Comparison of ENCODE assay signal across 8 cellular contexts in genomic region chr3:50192689-50193141, GRCh38. TPM values are rescaled to one million over a fixed set of nuclear protein-coding genes. Genes with fewer than 3 reads are reported as not detected.
DNase-seq lines count a peak whose midpoint lies in the region; ATAC-seq, FAIRE-seq and TF ChIP-seq lines count a peak whose summit lies in the region.

No MANE protein-coding gene starts in this region.

- no peaks in the 10 kb centered on the region for H3K36me3 ChIP-seq in K562 (ENCODE audit: control insufficient read depth, insufficient read depth, low read length)

- in situ Hi-C loops in K562 (cut with MboI), result loop anchor here (5.0 kb wide), 2 partner anchors 35 to 80 kb away; no protein-coding TSS in a partner anchor

- no peaks in the 10 kb centered on the region; the same call in 1 of the 2 replicates for H4K20me1 ChIP-seq in K562 (replicated peaks; ENCODE audit: control insufficient read depth, insufficient read depth, low read length)

- peak; percentile 70 for DNase-seq in NB4 (ENCODE audit: low read depth)
- DNase-seq in K562 (ENCODE audit: extremely low read depth in 1 of 4, low spot score in 3 of 4), result peak; percentile 49 to 75 (median 56)
- DNase-seq in immature natural killer cell, result peak; percentile 73 to 76 (median 74)
- DNase-seq in stimulated activated CD4-positive, alpha-beta T cell treated with anti-CD3 and anti-CD28 coated beads, Interleukin-15, amount 100 ng/mL, for 48 hours (ENCODE audit: low read depth in 2 of 2), result peak; percentile 61 to 79
- no peak for DNase-seq in COR-L47 (lab: John Stamatoyannopoulos, UW)

- 0% methylated on average over 9 of the region's 21 CpGs for WGBS in K562 (ENCODE audit: insufficient coverage, low coverage, missing lambda C conversion rate)

- H3K79me2 ChIP-seq in K562 (ENCODE audit: control insufficient read depth, insufficient read depth, low read length), result no peaks in the 10 kb centered on the region

- ATAC-seq in K562 (peak; percentile 56), HG03025 (IDR thresholded peaks at IDR 0.05; ENCODE audit: low FRiP score, unreplicated experiment) (no peak)

- H3K9ac ChIP-seq in K562 (ENCODE audit: insufficient read depth in 1 of 2, low read depth in 2 of 2, low read length in 2 of 2), result no peak overlapping the region

- no peak overlapping the region for H3K4me3 ChIP-seq in NB4 (ENCODE audit: low read depth, low read length)
- H3K4me3 ChIP-seq in K562, result no peak overlapping the region

- H3K4me2 ChIP-seq in K562 (ENCODE audit: insufficient read depth, low read length), result no peak overlapping the region

- POLR2A ChIA-PET in K562 (lab: Yijun Ruan, JAX), result no interaction called here

- FAIRE-seq in K562 (lab: Jason Lieb, UNC), result peak; percentile 91

- H3K4me3 Mint-ChIP-seq in immature natural killer cell, result no peak overlapping the region

- peaks cover 2 to 33% of the 10 kb centered on the region in 2 experiments; a peak in 2 of 5 replicates for H3K4me1 ChIP-seq in K562 (replicated peaks in 1 of 2; ENCODE audit: control insufficient read depth in 2 of 2, insufficient read depth in 2 of 2, low read length in 2 of 2)

- H2AFZ ChIP-seq in K562 (ENCODE audit: low read depth, low read length), result no peak overlapping the region

- H3K9me3 ChIP-seq in K562 (replicated peaks; ENCODE audit: control insufficient read depth, insufficient read depth, low read depth, low read length), result no peaks in the 10 kb centered on the region

- BruUV-seq in K562 (replicated peaks; lab: Mats Ljungman, UMichigan), result no TSS peak

- H3K9me3 Mint-ChIP-seq in immature natural killer cell, result no peaks in the 10 kb centered on the region

- intact Hi-C loops in K562 (cut with micrococcal nuclease), result loop anchor here (1.0 kb wide), 1 partner anchor 81 kb away; no protein-coding TSS in a partner anchor

- TF ChIP-seq CTCF in GM12801 (IDR thresholded peaks at IDR 0.05; ENCODE audit: extremely low read depth, insufficient read length), result peak; percentile 25
- TF ChIP-seq CTCF in NB4 (IDR thresholded peaks at IDR 0.05; ENCODE audit: low read depth, low read length), result peak; percentile 95
- TF ChIP-seq CTCF in VCaP (conservative IDR thresholded peaks at IDR 0.05), result peak; percentile 96
- peak; percentile 80 to 83 (median 80) for TF ChIP-seq CTCF in K562 (IDR thresholded peaks at IDR 0.05 in 2 of 3, conservative IDR thresholded peaks at IDR 0.05 in 1 of 3; ENCODE audit: insufficient read depth in 2 of 3, low read depth in 1 of 3, low read length in 3 of 3)

- H3K27ac Mint-ChIP-seq in immature natural killer cell, result no peak overlapping the region

- CTCF ChIA-PET in K562 (lab: Yijun Ruan, JAX; ENCODE audit: low intra/inter-chr PET ratio), result interaction anchor here (1.2 to 4.9 kb wide), 5 partner anchors 33 to 80 kb away, joined by 3 to 91 read pairs (median 3); no protein-coding TSS in a partner anchor

- TF ChIP-seq POLR2A in NB4 (IDR thresholded peaks at IDR 0.05; ENCODE audit: extremely low read depth, insufficient read length) (no peak), K562 (conservative IDR thresholded peaks at IDR 0.05) (no peak)

- H3K4me1 Mint-ChIP-seq in immature natural killer cell, result peaks cover 0 to 8% of the 10 kb centered on the region in 2 donors

- no peaks in the 10 kb centered on the region for H3K36me3 Mint-ChIP-seq in immature natural killer cell

- TF ChIP-seq EP300 in K562 (IDR thresholded peaks at IDR 0.05; ENCODE audit: low read length), result no peak

- no peaks in the 10 kb centered on the region for H3K9me1 ChIP-seq in K562 (ENCODE audit: control insufficient read depth, insufficient read depth, low read length)

- H3K27me3 Mint-ChIP-seq in immature natural killer cell (ENCODE audit: low read depth in 3 of 3), result peaks cover 4 to 13% (median 8%) of the 10 kb centered on the region in 3 donors

- peak; percentile 56 to 75 for TF ChIP-seq RAD21 in K562 (CRISPR knock-in tag; conservative IDR thresholded peaks at IDR 0.05 in 1 of 2, IDR thresholded peaks at IDR 0.05 in 1 of 2)

- no peak overlapping the region for H3K27ac ChIP-seq in VCaP
- no peak overlapping the region for H3K27ac ChIP-seq in K562 (ENCODE audit: extremely low read depth, low read depth, low read length)

- peaks cover 0 to 15% of the 10 kb centered on the region in 2 experiments; a peak in 2 of 5 replicates for H3K27me3 ChIP-seq in K562 (ENCODE audit: control insufficient read depth in 2 of 2, insufficient read depth in 2 of 2, low read length in 2 of 2)

RNA-seq across cellular contexts. Expression of gene GNAT1, which starts 1.3 kb away (rescaled TPM):
- total RNA-seq in K562 (2011; cell fraction: chromatin; rRNA removed; ENCODE audit: low replicate concordance), result not detected in 2 replicates
- total RNA-seq in K562 (2011; cell fraction: nucleolus; rRNA removed), result not detected in 2 replicates
- 0.15 TPM in 1 of 2 replicates, not detected in the other for total RNA-seq in K562 (2011; cell fraction: nucleoplasm; rRNA removed)
- total RNA-seq in K562 (2014; rRNA removed), result not detected in 2 replicates
- total RNA-seq in K562 (2014; rRNA removed; fragmentation: Illumina TruSeq; extraction: Trizol), result not detected in 2 replicates
- total RNA-seq in K562 (2015; rRNA removed; fragmentation: Illumina TruSeq; extraction: Trizol), result not detected in 2 replicates
- not detected in 2 replicates for total RNA-seq in K562 (2021)
- not detected in 2 replicates for polyA plus RNA-seq in K562 (2011; rRNA removed)
- polyA plus RNA-seq in K562 (2011; cell fraction: cytosol; rRNA removed), result not detected in 2 replicates
- polyA plus RNA-seq in K562 (2011; cell fraction: nucleus; rRNA removed), result not detected in 2 replicates
- not detected in 2 replicates for polyA plus RNA-seq in K562 (2012)
- not detected in 2 replicates for polyA plus RNA-seq in K562 (2014; fragmentation: Illumina TruSeq; extraction: Trizol)
- not detected for polyA plus RNA-seq in K562 (2014; fragmentation: Nextera tagmentation; extraction: Ambion mirVana)
- not detected in 2 replicates for polyA plus RNA-seq in K562 (2014; rRNA removed)
- not detected in 2 replicates for polyA minus RNA-seq in K562 (2011; rRNA and poly(A)+ RNA removed)
- polyA minus RNA-seq in K562 (2011; cell fraction: cytosol; rRNA and poly(A)+ RNA removed), result not detected in 2 replicates
- polyA minus RNA-seq in K562 (2011; cell fraction: nucleus; rRNA and poly(A)+ RNA removed), result not detected in 2 replicates
- polyA plus RNA-seq in immature natural killer cell, result not detected

RNA-seq across cellular contexts. Expression of gene SLC38A3, which starts 12.4 kb away (rescaled TPM):
- 0.99 and 3.1 TPM in 2 replicates for total RNA-seq in K562 (2011; cell fraction: chromatin; rRNA removed; ENCODE audit: low replicate concordance)
- 1.6 and 3.8 TPM in 2 replicates for total RNA-seq in K562 (2011; cell fraction: nucleolus; rRNA removed)
- total RNA-seq in K562 (2011; cell fraction: nucleoplasm; rRNA removed), result 1.3 and 1.5 TPM in 2 replicates
- 0.09 TPM in 1 of 2 replicates, not detected in the other for total RNA-seq in K562 (2014; rRNA removed)
- total RNA-seq in K562 (2014; rRNA removed; fragmentation: Illumina TruSeq; extraction: Trizol), result not detected in 2 replicates
- total RNA-seq in K562 (2015; rRNA removed; fragmentation: Illumina TruSeq; extraction: Trizol), result not detected in 2 replicates
- 0.16 and 0.27 TPM in 2 replicates for total RNA-seq in K562 (2021)
- 0.38 and 0.66 TPM in 2 replicates for polyA plus RNA-seq in K562 (2011; rRNA removed)
- polyA plus RNA-seq in K562 (2011; cell fraction: cytosol; rRNA removed), result 0.47 and 0.52 TPM in 2 replicates
- 2.9 and 4.2 TPM in 2 replicates for polyA plus RNA-seq in K562 (2011; cell fraction: nucleus; rRNA removed)
- not detected in 2 replicates for polyA plus RNA-seq in K562 (2012)
- polyA plus RNA-seq in K562 (2014; fragmentation: Illumina TruSeq; extraction: Trizol), result not detected in 2 replicates
- polyA plus RNA-seq in K562 (2014; fragmentation: Nextera tagmentation; extraction: Ambion mirVana), result not detected
- polyA plus RNA-seq in K562 (2014; rRNA removed), result not detected in 2 replicates
- 0.46 and 0.57 TPM in 2 replicates for polyA minus RNA-seq in K562 (2011; rRNA and poly(A)+ RNA removed)
- polyA minus RNA-seq in K562 (2011; cell fraction: cytosol; rRNA and poly(A)+ RNA removed), result 0.29 and 1.1 TPM in 2 replicates
- polyA minus RNA-seq in K562 (2011; cell fraction: nucleus; rRNA and poly(A)+ RNA removed), result 0.54 and 0.78 TPM in 2 replicates
- polyA plus RNA-seq in immature natural killer cell, result not detected

RNA-seq across cellular contexts. Expression of gene SEMA3F, which starts 37.6 kb away (rescaled TPM):
- 6.4 and 18.2 TPM in 2 replicates for total RNA-seq in K562 (2011; cell fraction: chromatin; rRNA removed; ENCODE audit: low replicate concordance)
- total RNA-seq in K562 (2011; cell fraction: nucleolus; rRNA removed), result 15.1 and 18.5 TPM in 2 replicates
- 8.9 and 11.7 TPM in 2 replicates for total RNA-seq in K562 (2011; cell fraction: nucleoplasm; rRNA removed)
- total RNA-seq in K562 (2014; rRNA removed) (2.0 and 2.3 TPM in 2 replicates), K562 (2014; rRNA removed; fragmentation: Illumina TruSeq; extraction: Trizol) (0.54 and 0.58 TPM in 2 replicates), K562 (2015; rRNA removed; fragmentation: Illumina TruSeq; extraction: Trizol) (0.45 and 0.76 TPM in 2 replicates), K562 (2021) (2.6 and 3.0 TPM in 2 replicates)
- polyA plus RNA-seq in K562 (2011; rRNA removed) (2.6 and 3.8 TPM in 2 replicates), K562 (2014; fragmentation: Illumina TruSeq; extraction: Trizol) (1.5 and 1.7 TPM in 2 replicates), K562 (2014; fragmentation: Nextera tagmentation; extraction: Ambion mirVana) (not detected), K562 (2014; rRNA removed) (1.2 and 2.7 TPM in 2 replicates), immature natural killer cell (not detected)
- 3.4 and 4.9 TPM in 2 replicates for polyA plus RNA-seq in K562 (2011; cell fraction: cytosol; rRNA removed)
- 11.8 and 13.0 TPM in 2 replicates for polyA plus RNA-seq in K562 (2011; cell fraction: nucleus; rRNA removed)
- 1.2 and 2.0 TPM in 2 replicates for polyA plus RNA-seq in K562 (2012)
- polyA minus RNA-seq in K562 (2011; rRNA and poly(A)+ RNA removed), result 2.7 and 4.2 TPM in 2 replicates
- 7.0 and 15.3 TPM in 2 replicates for polyA minus RNA-seq in K562 (2011; cell fraction: cytosol; rRNA and poly(A)+ RNA removed)
- 6.1 and 8.2 TPM in 2 replicates for polyA minus RNA-seq in K562 (2011; cell fraction: nucleus; rRNA and poly(A)+ RNA removed)

RNA-seq across cellular contexts. Expression of gene GNAI2, which starts 43.3 kb away (rescaled TPM):
- total RNA-seq in K562 (2011; cell fraction: chromatin; rRNA removed; ENCODE audit: low replicate concordance), result 32.6 and 87.4 TPM in 2 replicates
- 69.2 and 80.9 TPM in 2 replicates for total RNA-seq in K562 (2011; cell fraction: nucleolus; rRNA removed)
- 56.0 and 62.0 TPM in 2 replicates for total RNA-seq in K562 (2011; cell fraction: nucleoplasm; rRNA removed)
- total RNA-seq in K562 (2014; rRNA removed) (41.0 and 53.8 TPM in 2 replicates), K562 (2014; rRNA removed; fragmentation: Illumina TruSeq; extraction: Trizol) (18.6 and 19.5 TPM in 2 replicates), K562 (2015; rRNA removed; fragmentation: Illumina TruSeq; extraction: Trizol) (41.1 and 42.7 TPM in 2 replicates), K562 (2021) (55.4 and 60.5 TPM in 2 replicates)
- polyA plus RNA-seq in K562 (2011; rRNA removed) (72.2 and 172 TPM in 2 replicates), K562 (2014; fragmentation: Illumina TruSeq; extraction: Trizol) (49.3 and 56.1 TPM in 2 replicates), K562 (2014; fragmentation: Nextera tagmentation; extraction: Ambion mirVana) (1 to 10 TPM; 1.1 to 2.5 TPM), K562 (2014; rRNA removed) (41.4 and 51.2 TPM in 2 replicates), immature natural killer cell (100 to 1,000 TPM; 550 to 903 (median 902) TPM)
- 128 and 171 TPM in 2 replicates for polyA plus RNA-seq in K562 (2011; cell fraction: cytosol; rRNA removed)
- 49.7 and 89.7 TPM in 2 replicates for polyA plus RNA-seq in K562 (2011; cell fraction: nucleus; rRNA removed)
- 64.5 and 84.8 TPM in 2 replicates for polyA plus RNA-seq in K562 (2012)
- 112 and 135 TPM in 2 replicates for polyA minus RNA-seq in K562 (2011; rRNA and poly(A)+ RNA removed)
- polyA minus RNA-seq in K562 (2011; cell fraction: cytosol; rRNA and poly(A)+ RNA removed), result 34.5 and 65.7 TPM in 2 replicates
- polyA minus RNA-seq in K562 (2011; cell fraction: nucleus; rRNA and poly(A)+ RNA removed), result 11.7 and 24.4 TPM in 2 replicates

Comparison
In these comparisons a context has a peak if more than half of its experiments do, and no peak if none do; other contexts are left out.
1. CTCF ChIP-seq: peak in every context shown above with its lines; median percentile 96 in VCaP; 95 in NB4; 80 in K562; 25 in GM12801.